Comparison of ENCODE assay signal across 19 cellular contexts in the genomic region with DNA sequence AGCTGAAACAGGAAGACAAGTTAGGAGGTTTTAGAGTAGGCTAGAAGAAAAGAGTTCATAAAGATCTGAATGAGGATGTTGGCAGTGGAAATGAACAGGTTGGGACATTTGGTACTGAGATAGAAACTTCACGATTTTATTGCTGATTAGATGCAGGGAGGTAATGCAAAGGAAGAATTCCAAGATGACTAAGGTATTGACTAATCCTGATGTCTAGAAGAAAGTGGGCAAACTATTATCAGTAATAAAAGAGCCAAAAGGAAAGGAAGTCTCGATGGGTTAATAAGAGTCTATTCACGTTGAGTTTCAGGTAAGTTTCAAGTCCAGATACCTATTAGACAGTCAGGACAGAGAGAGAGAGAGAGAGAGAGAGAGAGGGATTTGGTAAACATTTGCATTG.
DNase-seq lines count a peak whose midpoint lies in the region; ATAC-seq, FAIRE-seq and TF ChIP-seq lines count a peak whose summit lies in the region.
"Had no signal": no experiment of that assay in that cellular context is flagged by ENCODE, and none has a peak within 500 bp of the region (broad histone marks: within the 10 kb centered on the region; RNA-seq: fewer than 3 reads in every experiment).

No MANE protein-coding gene starts in this region.

- H3K4me2 ChIP-seq in PC-3 (ENCODE audit: low read length) (no peak overlapping the region), neural cell (ENCODE audit: low read length) (no peak overlapping the region)
- H3K4me2 ChIP-seq: A549; BLaER1 treated with 17β-estradiol and CSF1 and Interleukin-3, amounts not matched to agents 10 nM and 100 nM had no signal

- no peaks in the 10 kb centered on the region for H3K36me3 ChIP-seq in PC-3 (ENCODE audit: low read depth, low read length)
- no peaks in the 10 kb centered on the region for H3K36me3 ChIP-seq in neural cell (ENCODE audit: insufficient read depth, low read length)
- H3K36me3 ChIP-seq: BLaER1 treated with 17β-estradiol and CSF1 and Interleukin-3, amounts not matched to agents 10 nM and 100 nM had no signal

- FAIRE-seq in RCC 7860 (lab: Jason Lieb, UNC): no peak
- FAIRE-seq: A549, GM12878, GM12892, GM19239 had no signal

- H3K9ac ChIP-seq in PC-3 (ENCODE audit: low read length): no peak overlapping the region
- no peak overlapping the region for H3K9ac ChIP-seq in neural cell (ENCODE audit: low read length)
- H3K9ac ChIP-seq: BLaER1 treated with 17β-estradiol and CSF1 and Interleukin-3, amounts not matched to agents 10 nM and 100 nM had no signal

- CTCF ChIA-PET in PC-3 (lab: Charles Lee): no interaction called here

- H3K27me3 ChIP-seq in PC-3 (ENCODE audit: low read length) (no peaks in the 10 kb centered on the region), neural cell (ENCODE audit: insufficient read depth, low read depth, low read length) (no peaks in the 10 kb centered on the region)
- H3K27me3 ChIP-seq: BLaER1 treated with 17β-estradiol and CSF1 and Interleukin-3, amounts not matched to agents 10 nM and 100 nM had no signal

- DNase-seq in ELR (ENCODE audit: low read depth) (peak; percentile 9), PC-3 (peak; percentile 73), RCC 7860 (ENCODE audit: low spot score) (no peak)
- no peak for DNase-seq in stimulated activated naive CD4-positive, alpha-beta T cell (lab: John Stamatoyannopoulos, UW)
- DNase-seq: AML-193; Caco-2; Calu3; CD4-positive, alpha-beta T cell; CD8-positive, alpha-beta T cell; DMS79 treated with DMSO at 0.1 percent for 48 hours; GDM1 had no signal

- peaks cover 10% of the 10 kb centered on the region for H3K4me1 ChIP-seq in PC-3 (ENCODE audit: insufficient read depth, low read length)
- H3K4me1 ChIP-seq: A549; BLaER1 treated with 17β-estradiol and CSF1 and Interleukin-3, amounts not matched to agents 10 nM and 100 nM; Caco-2 had no signal

- peak; percentile 78 for ATAC-seq in PC-3
- ATAC-seq: A549; CD8-positive, alpha-beta T cell; GM12878 had no signal

- H2AFZ ChIP-seq in PC-3 (ENCODE audit: low read length) (no peak overlapping the region), neural cell (ENCODE audit: low read depth, low read length) (no peak overlapping the region)

- H3K9me3 ChIP-seq in PC-3 (ENCODE audit: low read length) (no peaks in the 10 kb centered on the region), neural cell (ENCODE audit: low read length) (no peaks in the 10 kb centered on the region)
- H3K9me3 ChIP-seq: A549; BLaER1 treated with 17β-estradiol and CSF1 and Interleukin-3, amounts not matched to agents 10 nM and 100 nM; Caco-2 had no signal

- intact Hi-C loops in PC-3 (cut with micrococcal nuclease): no loop called here

- H4K20me1 ChIP-seq in PC-3 (ENCODE audit: low read length) (0 out of 2 replicates have a peak, but pooled peaks cover 4% of the 10 kb centered on the region), neural cell (ENCODE audit: insufficient read depth) (no peaks in the 10 kb centered on the region)
- H4K20me1 ChIP-seq: BLaER1 treated with 17β-estradiol and CSF1 and Interleukin-3, amounts not matched to agents 10 nM and 100 nM had no signal

- H3K4me3 ChIP-seq in PC-3 (ENCODE audit: low read length): no peak overlapping the region
- H3K4me3 ChIP-seq in neural cell (ENCODE audit: low read length): peak overlapping the region; percentile 46
- H3K4me3 ChIP-seq: A549; BLaER1 treated with 17β-estradiol and CSF1 and Interleukin-3, amounts not matched to agents 10 nM and 100 nM; GM12878 had no signal

- TF ChIP-seq RAD21 in neural cell (conservative IDR thresholded peaks at IDR 0.05): no peak

- H3K79me2 ChIP-seq in PC-3 (ENCODE audit: low read length): no peaks in the 10 kb centered on the region
- H3K79me2 ChIP-seq in neural cell (replicated peaks; ENCODE audit: insufficient read depth, low read length): no peaks in the 10 kb centered on the region

- POLR2A ChIA-PET in PC-3 (lab: Charles Lee; ENCODE audit: unreplicated experiment): no interaction called here

- no peak for TF ChIP-seq EP300 in neural cell (conservative IDR thresholded peaks at IDR 0.05; ENCODE audit: poor library complexity, severe bottlenecking)

- TF ChIP-seq CTCF in PC-3 (conservative IDR thresholded peaks at IDR 0.05; ENCODE audit: low read depth, low read length): no peak
- no peak for TF ChIP-seq CTCF in neural cell (IDR thresholded peaks at IDR 0.05; ENCODE audit: poor library complexity, severe bottlenecking)

- no TSS peak for BruUV-seq in PC-3 (replicated peaks; lab: Mats Ljungman, UMichigan)

- no peaks in the 10 kb centered on the region for H3F3A ChIP-seq in PC-3 (ENCODE audit: low read length, unreplicated experiment)
- peaks cover 5% of the 10 kb centered on the region for H3F3A ChIP-seq in neural cell (ENCODE audit: insufficient read depth, low read length, poor library complexity, severe bottlenecking)

- H3K27ac ChIP-seq in PC-3 (ENCODE audit: low read length) (no peak overlapping the region), neural cell (ENCODE audit: low read length) (peak overlapping the region; percentile 80)
- H3K27ac ChIP-seq: 22Rv1; A549; BLaER1 treated with 17β-estradiol and CSF1 and Interleukin-3, amounts not matched to agents 10 nM and 100 nM; C4-2B had no signal

- H3K9me2 ChIP-seq in PC-3 (replicated peaks; ENCODE audit: low read length): no peaks in the 10 kb centered on the region
- no peaks in the 10 kb centered on the region for H3K9me2 ChIP-seq in neural cell (ENCODE audit: insufficient read depth, low read length)

TF ChIP-seq in neural cell, 6 proteins besides CTCF, POLR2A, EP300 and RAD21:
- no peak for TF ChIP-seq POLR2AphosphoS5 (IDR thresholded peaks at IDR 0.05)
- no peak for TF ChIP-seq EZH2 (IDR thresholded peaks at IDR 0.05; ENCODE audit: borderline replicate concordance, insufficient read depth, low read length, poor library complexity, severe bottlenecking)
- TF ChIP-seq MXI1 (conservative IDR thresholded peaks at IDR 0.05; ENCODE audit: poor library complexity, severe bottlenecking): no peak
- no peak for TF ChIP-seq TAF1 (IDR thresholded peaks at IDR 0.05; ENCODE audit: low read depth)
- TF ChIP-seq, protein P1, sequence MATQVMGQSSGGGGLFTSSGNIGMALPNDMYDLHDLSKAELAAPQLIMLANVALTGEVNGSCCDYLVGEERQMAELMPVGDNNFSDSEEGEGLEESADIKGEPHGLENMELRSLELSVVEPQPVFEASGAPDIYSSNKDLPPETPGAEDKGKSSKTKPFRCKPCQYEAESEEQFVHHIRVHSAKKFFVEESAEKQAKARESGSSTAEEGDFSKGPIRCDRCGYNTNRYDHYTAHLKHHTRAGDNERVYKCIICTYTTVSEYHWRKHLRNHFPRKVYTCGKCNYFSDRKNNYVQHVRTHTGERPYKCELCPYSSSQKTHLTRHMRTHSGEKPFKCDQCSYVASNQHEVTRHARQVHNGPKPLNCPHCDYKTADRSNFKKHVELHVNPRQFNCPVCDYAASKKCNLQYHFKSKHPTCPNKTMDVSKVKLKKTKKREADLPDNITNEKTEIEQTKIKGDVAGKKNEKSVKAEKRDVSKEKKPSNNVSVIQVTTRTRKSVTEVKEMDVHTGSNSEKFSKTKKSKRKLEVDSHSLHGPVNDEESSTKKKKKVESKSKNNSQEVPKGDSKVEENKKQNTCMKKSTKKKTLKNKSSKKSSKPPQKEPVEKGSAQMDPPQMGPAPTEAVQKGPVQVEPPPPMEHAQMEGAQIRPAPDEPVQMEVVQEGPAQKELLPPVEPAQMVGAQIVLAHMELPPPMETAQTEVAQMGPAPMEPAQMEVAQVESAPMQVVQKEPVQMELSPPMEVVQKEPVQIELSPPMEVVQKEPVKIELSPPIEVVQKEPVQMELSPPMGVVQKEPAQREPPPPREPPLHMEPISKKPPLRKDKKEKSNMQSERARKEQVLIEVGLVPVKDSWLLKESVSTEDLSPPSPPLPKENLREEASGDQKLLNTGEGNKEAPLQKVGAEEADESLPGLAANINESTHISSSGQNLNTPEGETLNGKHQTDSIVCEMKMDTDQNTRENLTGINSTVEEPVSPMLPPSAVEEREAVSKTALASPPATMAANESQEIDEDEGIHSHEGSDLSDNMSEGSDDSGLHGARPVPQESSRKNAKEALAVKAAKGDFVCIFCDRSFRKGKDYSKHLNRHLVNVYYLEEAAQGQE (IDR thresholded peaks at IDR 0.05; ENCODE audit: borderline replicate concordance): no peak
- no peak for TF ChIP-seq SMC3 (conservative IDR thresholded peaks at IDR 0.05; ENCODE audit: poor library complexity)

Comparison
In these comparisons a context has a peak if more than half of its experiments do, and no peak if none do; other contexts are left out.
1. DNase-seq: peak in ELR (single experiment) and PC-3 (single experiment); none in stimulated activated naive CD4-positive, alpha-beta T cell (0 of 6) and RCC 7860 (single experiment).